Comparison of ENCODE assay signal across 8 cellular contexts in the genomic region with DNA sequence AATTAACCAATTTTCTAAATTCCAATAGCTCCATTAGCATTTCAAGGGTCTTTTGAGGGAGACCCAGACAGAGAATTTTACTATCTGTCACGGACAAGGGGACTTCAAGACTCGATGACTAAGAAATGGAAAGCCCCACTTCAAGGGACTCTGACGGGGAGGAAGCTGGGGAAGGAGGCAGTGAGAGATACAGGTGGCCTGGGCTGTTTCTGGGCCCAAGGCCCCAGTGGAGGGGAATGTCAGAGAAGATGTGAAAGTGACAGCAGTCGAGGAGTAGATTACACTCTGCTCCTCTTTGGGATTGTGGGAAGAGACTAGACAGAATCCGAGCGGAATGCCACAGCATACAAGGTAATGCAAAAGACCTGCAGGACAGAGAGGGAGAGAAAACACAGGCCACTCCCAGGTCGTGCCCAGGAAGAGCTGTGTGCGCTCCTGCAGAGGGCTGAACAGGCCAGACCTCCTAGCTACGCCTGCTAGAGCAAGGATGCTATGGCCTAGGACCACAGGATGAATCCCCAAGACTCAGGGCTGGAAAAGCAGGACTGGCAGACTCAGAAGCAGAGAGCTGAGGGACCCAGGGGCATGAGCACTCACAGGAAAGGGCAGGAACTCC.
DNase-seq lines count a peak whose midpoint lies in the region; ATAC-seq lines count a peak whose summit lies in the region.
"Not testable (repeated sequence)": the region's sequence is repeated elsewhere in the genome, so short reads cannot be mapped to it uniquely, and the experiment has no call there.

No MANE protein-coding gene starts in this region.

- DNase-seq in activated CD8-positive, alpha-beta memory T cell treated with anti-CD3 and anti-CD28 coated beads, Interleukin-2, amount 10 ng/mL, durations not matched to agents 7 days and 5 days; stimulated activated naive CD8-positive, alpha-beta T cell treated with anti-CD3 and anti-CD28 coated beads, Interleukin-15, amount 100 ng/mL, for 72 hours: not testable (repeated sequence)

- CTCF ChIA-PET in activated CD8-positive, alpha-beta memory T cell treated with anti-CD3 and anti-CD28 coated beads, Interleukin-2, amount 10 ng/mL, durations not matched to agents 7 days and 5 days (lab: Charles Lee) = not testable (repeated sequence)

- not testable (repeated sequence) for H3K27me3 Mint-ChIP-seq in activated CD8-positive, alpha-beta memory T cell treated with anti-CD3 and anti-CD28 coated beads, Interleukin-2, amount 10 ng/mL, durations not matched to agents 7 days and 5 days; stimulated activated naive CD8-positive, alpha-beta T cell treated with anti-CD3 and anti-CD28 coated beads, Interleukin-15, amount 100 ng/mL, for 72 hours

- H3K4me3 Mint-ChIP-seq in activated CD8-positive, alpha-beta memory T cell treated with anti-CD3 and anti-CD28 coated beads, Interleukin-2, amount 10 ng/mL, durations not matched to agents 7 days and 5 days; stimulated activated naive CD8-positive, alpha-beta T cell treated with anti-CD3 and anti-CD28 coated beads, Interleukin-15, amount 100 ng/mL, for 72 hours: not testable (repeated sequence)

- not testable (repeated sequence) for H3K9me3 Mint-ChIP-seq in activated CD8-positive, alpha-beta memory T cell treated with anti-CD3 and anti-CD28 coated beads, Interleukin-2, amount 10 ng/mL, durations not matched to agents 7 days and 5 days (ENCODE audit: low read depth); stimulated activated naive CD8-positive, alpha-beta T cell treated with anti-CD3 and anti-CD28 coated beads, Interleukin-15, amount 100 ng/mL, for 72 hours

- ATAC-seq in GM18508 (IDR thresholded peaks at IDR 0.05; ENCODE audit: insufficient read depth, unreplicated experiment) = peak; percentile 53
- peak; percentile 52 for ATAC-seq in GM19324 (IDR thresholded peaks at IDR 0.05; ENCODE audit: low FRiP score, unreplicated experiment)
- peak; percentile 80 for ATAC-seq in GM21515 (IDR thresholded peaks at IDR 0.05; ENCODE audit: unreplicated experiment)
- peak; percentile 87 for ATAC-seq in HG02759 (IDR thresholded peaks at IDR 0.05; ENCODE audit: unreplicated experiment)
- peak; percentile 62 for ATAC-seq in HG03066 (IDR thresholded peaks at IDR 0.05; ENCODE audit: low read depth, unreplicated experiment)
- peak; percentile 78 for ATAC-seq in HG03460 (IDR thresholded peaks at IDR 0.05; ENCODE audit: unreplicated experiment)
- ATAC-seq in activated CD8-positive, alpha-beta memory T cell treated with anti-CD3 and anti-CD28 coated beads, Interleukin-2, amount 10 ng/mL, durations not matched to agents 7 days and 5 days = peak; percentile 68
- ATAC-seq in stimulated activated naive CD8-positive, alpha-beta T cell treated with anti-CD3 and anti-CD28 coated beads, Interleukin-15, amount 100 ng/mL, for 72 hours = peak; percentile 92

- not testable (repeated sequence) for H3K27ac Mint-ChIP-seq in activated CD8-positive, alpha-beta memory T cell treated with anti-CD3 and anti-CD28 coated beads, Interleukin-2, amount 10 ng/mL, durations not matched to agents 7 days and 5 days
- H3K27ac Mint-ChIP-seq in stimulated activated naive CD8-positive, alpha-beta T cell treated with anti-CD3 and anti-CD28 coated beads, Interleukin-15, amount 100 ng/mL, for 72 hours = peak overlapping the region in 1 of 2 donors; percentile 86

- H3K4me1 Mint-ChIP-seq in activated CD8-positive, alpha-beta memory T cell treated with anti-CD3 and anti-CD28 coated beads, Interleukin-2, amount 10 ng/mL, durations not matched to agents 7 days and 5 days; stimulated activated naive CD8-positive, alpha-beta T cell treated with anti-CD3 and anti-CD28 coated beads, Interleukin-15, amount 100 ng/mL, for 72 hours: not testable (repeated sequence)

- not testable (repeated sequence) for H3K36me3 Mint-ChIP-seq in activated CD8-positive, alpha-beta memory T cell treated with anti-CD3 and anti-CD28 coated beads, Interleukin-2, amount 10 ng/mL, durations not matched to agents 7 days and 5 days
